In genomic region chr13:52450012-52450792, GRCh38 we compare ENCODE assay signal across 8 cellular contexts. TPM values are rescaled to one million over a fixed set of nuclear protein-coding genes. Genes with fewer than 3 reads are reported as not detected.
DNase-seq lines count a peak whose midpoint lies in the region; ATAC-seq and TF ChIP-seq lines count a peak whose summit lies in the region.

VPS36 (minus strand) TSS chr13:52450634; CDS start chr13:52450594, 40 bp downstream.

- H3K9me3 Mint-ChIP-seq in activated T-helper 2 cell treated with anti-CD3 and anti-CD28 coated beads, Interferon-gamma antibody, Interleukin-2, Interleukin-4, amounts not matched to agents 10 μg/mL and 5 μg/mL and 100 μg/mL, durations not matched to agents 14 hours and 24 hours and 36 hours: no peaks in the 10 kb centered on the region
- no peaks in the 10 kb centered on the region for H3K9me3 Mint-ChIP-seq in natural killer cell treated with Interleukin-12 subunit alpha and Interleukin-12 subunit beta and Interleukin-15 and Interleukin-18, amount 100 ng/mL, for 72 hours

- POLR2A ChIA-PET in RWPE1 (lab: Yijun Ruan, JAX; ENCODE audit: low non-redundant PET): interaction anchor here (0.7 kb wide), 2 partner anchors 83 to 107 kb away, joined by 3 to 4 read pairs; no protein-coding TSS in a partner anchor

- CTCF ChIA-PET in RWPE1 (lab: Yijun Ruan, JAX): interaction anchor here (0.5 to 1.6 kb wide), 31 partner anchors 9 to 1558 kb away, joined by 3 to 11 read pairs (median 4); partner anchors contain the start of genes ALG11 and NEK3

- DNase-seq in ELF-1 (ENCODE audit: low read depth, low spot score): peak; percentile 98
- DNase-seq in GOT3 (lab: John Stamatoyannopoulos, UW): peak; percentile 84
- no peak for DNase-seq in LNCaP clone FGC (ENCODE audit: low read depth)
- peak; percentile 85 for DNase-seq in RWPE1 (ENCODE audit: low spot score)
- DNase-seq in activated T-helper 2 cell treated with anti-CD3 and anti-CD28 coated beads, Interferon-gamma antibody, Interleukin-2, Interleukin-4, amounts not matched to agents 10 μg/mL and 5 μg/mL and 100 μg/mL, durations not matched to agents 14 hours and 24 hours and 36 hours (ENCODE audit: low spot score): peak; percentile 92
- DNase-seq in fibroblast of peridontal ligament (ENCODE audit: extremely low read depth): peak; percentile 91
- peak; percentile 97 for DNase-seq in natural killer cell treated with Interleukin-12 subunit alpha and Interleukin-12 subunit beta and Interleukin-15 and Interleukin-18, amount 100 ng/mL, for 72 hours (ENCODE audit: low spot score)
- peak; percentile 97 for DNase-seq in stimulated activated naive CD8-positive, alpha-beta T cell treated with anti-CD3 and anti-CD28 coated beads, Interleukin-15, Interleukin-2, amounts not matched to agents 100 U/mL and 50 U/mL, for 24 hours

- no peaks in the 10 kb centered on the region for H3K27me3 Mint-ChIP-seq in activated T-helper 2 cell treated with anti-CD3 and anti-CD28 coated beads, Interferon-gamma antibody, Interleukin-2, Interleukin-4, amounts not matched to agents 10 μg/mL and 5 μg/mL and 100 μg/mL, durations not matched to agents 14 hours and 24 hours and 36 hours (ENCODE audit: low read depth)
- H3K27me3 Mint-ChIP-seq in natural killer cell treated with Interleukin-12 subunit alpha and Interleukin-12 subunit beta and Interleukin-15 and Interleukin-18, amount 100 ng/mL, for 72 hours: no peaks in the 10 kb centered on the region

- H3K36me3 Mint-ChIP-seq in activated T-helper 2 cell treated with anti-CD3 and anti-CD28 coated beads, Interferon-gamma antibody, Interleukin-2, Interleukin-4, amounts not matched to agents 10 μg/mL and 5 μg/mL and 100 μg/mL, durations not matched to agents 14 hours and 24 hours and 36 hours (ENCODE audit: low read depth): peaks cover 15% of the 10 kb centered on the region
- no peaks in the 10 kb centered on the region for H3K36me3 Mint-ChIP-seq in natural killer cell treated with Interleukin-12 subunit alpha and Interleukin-12 subunit beta and Interleukin-15 and Interleukin-18, amount 100 ng/mL, for 72 hours

- intact Hi-C loops in activated T-helper 2 cell treated with anti-CD3 and anti-CD28 coated beads, Interferon-gamma antibody, Interleukin-2, Interleukin-4, amounts not matched to agents 10 μg/mL and 5 μg/mL and 100 μg/mL, durations not matched to agents 14 hours and 24 hours and 36 hours (cut with micrococcal nuclease): loop anchor here (2.0 to 10.0 kb wide), 3 partner anchors 103 to 865 kb away; partner anchors contain the start of genes DHRS12 and WDFY2

- peaks cover 37% of the 10 kb centered on the region for H3K4me1 Mint-ChIP-seq in activated T-helper 2 cell treated with anti-CD3 and anti-CD28 coated beads, Interferon-gamma antibody, Interleukin-2, Interleukin-4, amounts not matched to agents 10 μg/mL and 5 μg/mL and 100 μg/mL, durations not matched to agents 14 hours and 24 hours and 36 hours (ENCODE audit: low read depth)
- peaks cover 34 to 44% of the 10 kb centered on the region in 2 donors for H3K4me1 Mint-ChIP-seq in natural killer cell treated with Interleukin-12 subunit alpha and Interleukin-12 subunit beta and Interleukin-15 and Interleukin-18, amount 100 ng/mL, for 72 hours (ENCODE audit: low read depth in 2 of 2)

- peak within 1 kb of the TSS; percentile 91 for H3K27ac Mint-ChIP-seq in activated T-helper 2 cell treated with anti-CD3 and anti-CD28 coated beads, Interferon-gamma antibody, Interleukin-2, Interleukin-4, amounts not matched to agents 10 μg/mL and 5 μg/mL and 100 μg/mL, durations not matched to agents 14 hours and 24 hours and 36 hours
- peak within 1 kb of the TSS; percentile 79 to 96 for H3K27ac Mint-ChIP-seq in natural killer cell treated with Interleukin-12 subunit alpha and Interleukin-12 subunit beta and Interleukin-15 and Interleukin-18, amount 100 ng/mL, for 72 hours

- ATAC-seq in natural killer cell treated with Interleukin-12 subunit alpha and Interleukin-12 subunit beta and Interleukin-15 and Interleukin-18, amount 100 ng/mL, for 72 hours: peak; percentile 91
- peak; percentile 86 for ATAC-seq in stimulated activated naive CD8-positive, alpha-beta T cell treated with anti-CD3 and anti-CD28 coated beads, Interleukin-15, Interleukin-2, amounts not matched to agents 100 U/mL and 50 U/mL, for 24 hours

- H3K4me3 Mint-ChIP-seq in activated T-helper 2 cell treated with anti-CD3 and anti-CD28 coated beads, Interferon-gamma antibody, Interleukin-2, Interleukin-4, amounts not matched to agents 10 μg/mL and 5 μg/mL and 100 μg/mL, durations not matched to agents 14 hours and 24 hours and 36 hours (ENCODE audit: low read depth): peak within 1 kb of the TSS; percentile 95
- H3K4me3 Mint-ChIP-seq in natural killer cell treated with Interleukin-12 subunit alpha and Interleukin-12 subunit beta and Interleukin-15 and Interleukin-18, amount 100 ng/mL, for 72 hours: peak within 1 kb of the TSS; percentile 99

- peak within 1 kb of the TSS; percentile 60 for H3K4me3 ChIP-seq in LNCaP clone FGC (ENCODE audit: low read depth, low read length)

- peak within 1 kb of the TSS; percentile 94 for H3K27ac ChIP-seq in RWPE1

- TF ChIP-seq CTCF in LNCaP clone FGC (IDR thresholded peaks at IDR 0.05; ENCODE audit: control insufficient read depth, extremely low read depth, insufficient read depth) (peak; percentile 99), RWPE1 (conservative IDR thresholded peaks at IDR 0.05; ENCODE audit: low read depth) (peak; percentile 99)

RNA-seq across cellular contexts. Expression of gene VPS36, which starts in this region (rescaled TPM):
- 52.3 and 53.5 TPM in 2 replicates for total RNA-seq in activated T-helper 2 cell treated with anti-CD3 and anti-CD28 coated beads, Interferon-gamma antibody, Interleukin-2, Interleukin-4, amounts not matched to agents 10 μg/mL and 5 μg/mL and 100 μg/mL, durations not matched to agents 14 hours and 24 hours and 36 hours
- 10 to 100 TPM; 34.1 to 42.7 TPM for total RNA-seq in natural killer cell treated with Interleukin-12 subunit alpha and Interleukin-12 subunit beta and Interleukin-15 and Interleukin-18, amount 100 ng/mL, for 72 hours
